Comparison of ENCODE assay signal across 2 cellular contexts in the genomic region with DNA sequence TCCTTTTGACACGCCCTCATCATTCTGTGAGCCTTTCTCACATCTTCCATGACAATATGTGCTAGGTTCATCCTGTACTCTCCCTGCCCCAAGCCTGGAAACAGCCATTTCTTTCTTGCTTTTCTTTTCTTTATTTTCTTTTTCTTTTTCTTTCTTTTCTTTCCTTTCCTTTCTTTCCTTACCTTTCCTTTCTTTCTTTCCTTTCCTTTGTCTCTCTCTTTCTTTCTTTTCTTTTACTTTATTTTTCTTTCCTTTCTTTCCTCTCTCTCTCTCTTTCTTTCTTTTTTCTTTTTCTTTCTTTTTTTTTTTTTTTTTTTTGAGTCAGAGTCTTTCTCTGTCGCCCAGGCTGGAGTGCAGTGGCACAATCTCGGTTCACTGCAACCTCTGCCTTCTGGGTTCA.
TF ChIP-seq lines count a peak whose summit lies in the region.

No MANE protein-coding gene starts in this region.

TF ChIP-seq in HEK293, 187 proteins besides CTCF, POLR2A, EP300 and RAD21:
- TF ChIP-seq PRDM1 (tag by site-specific recombination; IDR thresholded peaks at IDR 0.05) (peak; percentile 91), ZBTB7A (tag by site-specific recombination; IDR thresholded peaks at IDR 0.05; ENCODE audit: low read depth) (no peak), MEIS1 (CRISPR knock-in tag; IDR thresholded peaks at IDR 0.05; ENCODE audit: borderline replicate concordance) (no peak)

TF ChIP-seq in K562, 482 proteins besides CTCF, POLR2A, EP300 and RAD21:
- no peak for TF ChIP-seq FOXM1 (IDR thresholded peaks at IDR 0.05; ENCODE audit: low read depth)
- no peak for TF ChIP-seq FOXM1 (CRISPR knock-in tag; IDR thresholded peaks at IDR 0.05; ENCODE audit: low read depth)
- TF ChIP-seq, protein P1, sequence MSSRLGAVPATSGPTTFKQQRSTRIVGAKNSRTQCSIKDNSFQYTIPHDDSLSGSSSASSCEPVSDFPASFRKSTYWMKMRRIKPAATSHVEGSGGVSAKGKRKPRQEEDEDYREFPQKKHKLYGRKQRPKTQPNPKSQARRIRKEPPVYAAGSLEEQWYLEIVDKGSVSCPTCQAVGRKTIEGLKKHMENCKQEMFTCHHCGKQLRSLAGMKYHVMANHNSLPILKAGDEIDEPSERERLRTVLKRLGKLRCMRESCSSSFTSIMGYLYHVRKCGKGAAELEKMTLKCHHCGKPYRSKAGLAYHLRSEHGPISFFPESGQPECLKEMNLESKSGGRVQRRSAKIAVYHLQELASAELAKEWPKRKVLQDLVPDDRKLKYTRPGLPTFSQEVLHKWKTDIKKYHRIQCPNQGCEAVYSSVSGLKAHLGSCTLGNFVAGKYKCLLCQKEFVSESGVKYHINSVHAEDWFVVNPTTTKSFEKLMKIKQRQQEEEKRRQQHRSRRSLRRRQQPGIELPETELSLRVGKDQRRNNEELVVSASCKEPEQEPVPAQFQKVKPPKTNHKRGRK (tag; IDR thresholded peaks at IDR 0.05) = peak; percentile 93
- no peak for TF ChIP-seq ZNF140 (CRISPR knock-in tag; IDR thresholded peaks at IDR 0.05)
